ENCODE assay signal across 22 cellular contexts in the genomic region with DNA sequence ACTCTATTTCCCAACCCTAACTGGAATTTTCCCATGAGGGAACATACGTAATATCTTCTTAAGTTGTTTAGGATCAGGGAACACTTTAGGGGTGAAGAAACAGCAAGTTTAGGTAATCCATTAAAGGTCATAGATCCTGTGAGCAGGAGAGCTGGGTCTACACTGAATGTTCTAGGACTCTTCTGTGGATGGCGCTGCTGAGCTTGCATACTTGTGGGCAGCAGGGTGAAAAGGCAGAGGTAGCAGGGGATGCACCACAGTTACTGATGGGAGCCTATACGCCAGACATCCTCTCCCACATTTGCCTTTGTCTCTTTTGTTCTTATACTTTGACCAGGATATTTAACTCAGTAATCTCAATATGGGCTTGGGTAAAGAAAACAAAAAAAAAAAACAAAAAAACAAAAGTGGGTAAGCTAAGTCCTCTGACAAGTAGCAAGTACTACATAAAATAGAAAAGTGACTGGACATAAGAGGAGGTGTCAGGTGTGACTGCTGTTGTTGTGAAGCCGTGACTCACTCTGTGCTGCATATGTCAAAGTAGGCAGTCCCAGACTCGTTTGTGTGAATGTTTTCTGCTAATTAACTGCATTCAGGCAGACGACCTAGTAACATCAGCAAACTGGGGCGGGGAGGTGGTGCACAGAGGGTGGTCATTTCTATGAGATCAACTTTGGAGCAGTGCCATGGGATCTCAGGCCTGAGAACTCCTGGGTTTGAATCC. TPM values are rescaled to one million over a fixed set of nuclear protein-coding genes. Genes with fewer than 3 reads are reported as not detected.
A peak's percentile ranks its signal among the peaks of the same experiment; 100 is the strongest.
DNase-seq lines count a peak whose midpoint lies in the region; TF ChIP-seq lines count a peak whose summit lies in the region.
"Had no signal": no experiment of that assay in that cellular context is flagged by ENCODE, and none has a peak within 500 bp of the region (broad histone marks: within the 10 kb centered on the region; RNA-seq: fewer than 3 reads in every experiment).

No MANE protein-coding gene starts in this region.

- DNase-seq in DMS153 (lab: John Stamatoyannopoulos, UW) (peak; percentile 7), DMS153 treated with DMSO at 0.1 percent for 48 hours (lab: John Stamatoyannopoulos, UW; ENCODE audit: unreplicated experiment) (no peak), DMS 273 (lab: John Stamatoyannopoulos, UW; ENCODE audit: unreplicated experiment) (peak; percentile 81), NCI-H446 (lab: John Stamatoyannopoulos, UW) (peak; percentile 76 to 84), epithelial cell of esophagus (ENCODE audit: low read depth) (peak; percentile 55), tibial artery (no peak), endothelial cell (ENCODE audit: low spot score) (no peak), CD1c-positive myeloid dendritic cell (ENCODE audit: extremely low spot score) (no peak)
- DNase-seq: BE2C; CD8-positive, alpha-beta T cell; HFFc6; MV-4-11; NCI-H1417 treated with DMSO at 0.1 percent for 48 hours; NCI-H2029 treated with DMSO at 0.1 percent for 48 hours; NK-92 treated with Interleukin-12 subunit alpha and Interleukin-12 subunit beta, amount 100 ng/mL, for 24 hours; OCI-M1; SIG-M5 had no signal

- H3K4me3 Mint-ChIP-seq in endothelial cell (ENCODE audit: unreplicated experiment) = no peak overlapping the region
- H3K4me3 Mint-ChIP-seq: CD8-positive, alpha-beta T cell; HFFc6 had no signal

- H3K27me3 ChIP-seq in tibial artery = no peaks in the 10 kb centered on the region
- H3K27me3 ChIP-seq: BE2C had no signal

- no peak overlapping the region for H3K27ac Mint-ChIP-seq in endothelial cell (ENCODE audit: unreplicated experiment)
- H3K27ac Mint-ChIP-seq: CD8-positive, alpha-beta T cell; HFFc6 had no signal

- H3K4me1 ChIP-seq in tibial artery = no peaks in the 10 kb centered on the region
- H3K4me1 ChIP-seq: BE2C had no signal

- TF ChIP-seq CTCF in epithelial cell of esophagus (IDR thresholded peaks at IDR 0.05; ENCODE audit: insufficient read depth, low read depth, low read length, missing control alignments) (no peak), tibial artery (IDR thresholded peaks at IDR 0.05) (no peak), endothelial cell (IDR thresholded peaks at IDR 0.05; ENCODE audit: unreplicated experiment) (no peak)

- H3K9me3 Mint-ChIP-seq in endothelial cell (ENCODE audit: unreplicated experiment) = no peaks in the 10 kb centered on the region
- H3K9me3 Mint-ChIP-seq: CD8-positive, alpha-beta T cell; HFFc6 had no signal

- no peaks in the 10 kb centered on the region for H3K36me3 Mint-ChIP-seq in endothelial cell (ENCODE audit: low read depth, unreplicated experiment)
- H3K36me3 Mint-ChIP-seq: CD8-positive, alpha-beta T cell had no signal

- H3K27ac ChIP-seq in tibial artery = no peak overlapping the region
- H3K27ac ChIP-seq: 22Rv1 had no signal

- no peak overlapping the region for H3K4me3 ChIP-seq in epithelial cell of esophagus (ENCODE audit: low read length)
- no peak overlapping the region for H3K4me3 ChIP-seq in tibial artery
- H3K4me3 ChIP-seq: K562 had no signal

- intact Hi-C loops in tibial artery (cut with DNase I; ENCODE audit: low total_unique reads) = no loop called here

- H3K36me3 ChIP-seq in tibial artery = no peaks in the 10 kb centered on the region
- H3K36me3 ChIP-seq: BE2C had no signal

- peaks cover 1% of the 10 kb centered on the region for H3K27me3 Mint-ChIP-seq in endothelial cell (ENCODE audit: unreplicated experiment)

- H3K4me1 Mint-ChIP-seq in endothelial cell (ENCODE audit: unreplicated experiment) = no peaks in the 10 kb centered on the region

- H3K9me3 ChIP-seq in tibial artery = no peaks in the 10 kb centered on the region
- H3K9me3 ChIP-seq: BE2C had no signal

RNA-seq across cellular contexts. Expression of gene NEUROD4, which starts 31.6 kb away (rescaled TPM):
- total RNA-seq in endothelial cell (ENCODE audit: unreplicated experiment) = not detected
- total RNA-seq: CD8-positive, alpha-beta T cell; H4; HFFc6; K562; NCI-H460; RPMI7951 had no signal

Comparison
In these comparisons a context has a peak if more than half of its experiments do, and no peak if none do; other contexts are left out.
1. DNase-seq: peak in DMS153 (single experiment), DMS 273 (single experiment), NCI-H446 (2 of 2) and epithelial cell of esophagus (single experiment); none in DMS153 treated with DMSO at 0.1 percent for 48 hours (single experiment), tibial artery (0 of 2), endothelial cell (single experiment) and CD1c-positive myeloid dendritic cell (single experiment).